ENCODE assay signal across 12 cellular contexts in genomic region chr11:44065161-44065571, GRCh38. TPM values are rescaled to one million over a fixed set of nuclear protein-coding genes. Genes with fewer than 3 reads are reported as not detected.
DNase-seq lines count a peak whose midpoint lies in the region; ATAC-seq and TF ChIP-seq lines count a peak whose summit lies in the region.
"Had no signal": no experiment of that assay in that cellular context is flagged by ENCODE, and none has a peak within 500 bp of the region (broad histone marks: within the 10 kb centered on the region; RNA-seq: fewer than 3 reads in every experiment).

No MANE protein-coding gene starts in this region.

- ATAC-seq in activated B cell treated with CpG ODN at 0.5 μM for 24 hours (ENCODE audit: low read depth) (no peak), HG03159 (IDR thresholded peaks at IDR 0.05; ENCODE audit: unreplicated experiment) (no peak)
- no peak for ATAC-seq in stimulated activated naive B cell treated with anti-CD40 and anti-IgM and Interleukin-4, amounts not matched to agents 10 μg/mL and 1 μg/mL and 100 μg/mL, for 72 hours (replicated peaks)

- CTCF ChIA-PET in activated CD4-positive, alpha-beta T cell treated with anti-CD3 and anti-CD28 coated beads, Interleukin-2, amount 10 ng/mL, durations not matched to agents 7 days and 5 days (lab: Charles Lee) = interaction anchor here (0.5 to 0.7 kb wide), 2 partner anchors 69 to 76 kb away, joined by 3 to 4 read pairs; no protein-coding TSS in a partner anchor
- CTCF ChIA-PET in activated B cell treated with CpG ODN at 0.5 μM for 24 hours (lab: Charles Lee) = no interaction called here

- peak overlapping the region; percentile 78 for H3K4me3 Mint-ChIP-seq in activated CD4-positive, alpha-beta T cell treated with anti-CD3 and anti-CD28 coated beads, Interleukin-2, amount 10 ng/mL, durations not matched to agents 7 days and 5 days
- H3K4me3 Mint-ChIP-seq in activated B cell treated with CpG ODN at 0.5 μM for 24 hours = peak overlapping the region; percentile 92
- peak overlapping the region; percentile 94 to 96 for H3K4me3 Mint-ChIP-seq in stimulated activated naive B cell treated with anti-CD40 and anti-IgM and Interleukin-4, amounts not matched to agents 10 μg/mL and 1 μg/mL and 100 μg/mL, for 72 hours

- no peaks in the 10 kb centered on the region for H3K27me3 Mint-ChIP-seq in activated CD4-positive, alpha-beta T cell treated with anti-CD3 and anti-CD28 coated beads, Interleukin-2, amount 10 ng/mL, durations not matched to agents 7 days and 5 days
- no peaks in the 10 kb centered on the region for H3K27me3 Mint-ChIP-seq in activated B cell treated with CpG ODN at 0.5 μM for 24 hours
- H3K27me3 Mint-ChIP-seq in stimulated activated naive B cell treated with anti-CD40 and anti-IgM and Interleukin-4, amounts not matched to agents 10 μg/mL and 1 μg/mL and 100 μg/mL, for 72 hours = no peaks in the 10 kb centered on the region

- no peak for TF ChIP-seq CTCF in activated B cell treated with CpG ODN at 0.5 μM for 24 hours (IDR thresholded peaks at IDR 0.05)

- no peaks in the 10 kb centered on the region for H3K9me3 Mint-ChIP-seq in activated CD4-positive, alpha-beta T cell treated with anti-CD3 and anti-CD28 coated beads, Interleukin-2, amount 10 ng/mL, durations not matched to agents 7 days and 5 days
- no peaks in the 10 kb centered on the region for H3K9me3 Mint-ChIP-seq in activated B cell treated with CpG ODN at 0.5 μM for 24 hours
- H3K9me3 Mint-ChIP-seq in stimulated activated naive B cell treated with anti-CD40 and anti-IgM and Interleukin-4, amounts not matched to agents 10 μg/mL and 1 μg/mL and 100 μg/mL, for 72 hours = no peaks in the 10 kb centered on the region

- POLR2A ChIA-PET in activated CD4-positive, alpha-beta T cell treated with anti-CD3 and anti-CD28 coated beads, Interleukin-2, amount 10 ng/mL, durations not matched to agents 7 days and 5 days (lab: Charles Lee) = no interaction called here
- POLR2A ChIA-PET in activated B cell treated with CpG ODN at 0.5 μM for 24 hours (lab: Charles Lee) = interaction anchor here (0.6 to 1.0 kb wide), 3 partner anchors 14 to 1082 kb away, joined by 3 to 5 read pairs (median 4); no protein-coding TSS in a partner anchor

- no peak for DNase-seq in activated CD4-positive, alpha-beta T cell treated with anti-CD3 and anti-CD28 coated beads, Interleukin-2, amount 10 ng/mL, durations not matched to agents 7 days and 5 days
- no peak for DNase-seq in activated CD4-positive, alpha-beta T cell treated with anti-CD3 and anti-CD28 coated beads, Interleukin-2, amount 50 U/mL, for 1 hour
- no peak for DNase-seq in activated B cell treated with CpG ODN at 0.5 μM for 24 hours
- DNase-seq in iPS-NIHi7 (ENCODE audit: extremely low spot score) = peak; percentile 43
- DNase-seq in stimulated activated naive B cell treated with anti-CD40 and anti-IgM and Interleukin-4, amounts not matched to agents 10 μg/mL and 1 μg/mL and 100 μg/mL, for 72 hours = no peak
- no peak for DNase-seq in SKM-1 (lab: John Stamatoyannopoulos, UW; ENCODE audit: unreplicated experiment)
- no peak for DNase-seq in cerebellar nuclear complex (lab: John Stamatoyannopoulos, UW)
- DNase-seq: aorta, NCI-H2171 treated with DMSO at 0.1 percent for 48 hours had no signal

- H3K27ac Mint-ChIP-seq in activated CD4-positive, alpha-beta T cell treated with anti-CD3 and anti-CD28 coated beads, Interleukin-2, amount 10 ng/mL, durations not matched to agents 7 days and 5 days = peak overlapping the region; percentile 89
- H3K27ac Mint-ChIP-seq in activated B cell treated with CpG ODN at 0.5 μM for 24 hours = peak overlapping the region; percentile 87
- peak overlapping the region; percentile 97 for H3K27ac Mint-ChIP-seq in stimulated activated naive B cell treated with anti-CD40 and anti-IgM and Interleukin-4, amounts not matched to agents 10 μg/mL and 1 μg/mL and 100 μg/mL, for 72 hours

- intact Hi-C loops in activated B cell treated with CpG ODN at 0.5 μM for 24 hours (cut with micrococcal nuclease) = loop anchor here (5.0 to 10.0 kb wide), 2 partner anchors 708 to 750 kb away; partner anchors contain the start of genes API5 and TTC17

- H3K36me3 Mint-ChIP-seq in activated CD4-positive, alpha-beta T cell treated with anti-CD3 and anti-CD28 coated beads, Interleukin-2, amount 10 ng/mL, durations not matched to agents 7 days and 5 days (ENCODE audit: low read depth) = no peaks in the 10 kb centered on the region
- H3K36me3 Mint-ChIP-seq in activated B cell treated with CpG ODN at 0.5 μM for 24 hours (ENCODE audit: low read depth) = peaks cover 5% of the 10 kb centered on the region
- peaks cover 3 to 20% of the 10 kb centered on the region in 2 donors for H3K36me3 Mint-ChIP-seq in stimulated activated naive B cell treated with anti-CD40 and anti-IgM and Interleukin-4, amounts not matched to agents 10 μg/mL and 1 μg/mL and 100 μg/mL, for 72 hours

- H3K4me1 Mint-ChIP-seq in activated CD4-positive, alpha-beta T cell treated with anti-CD3 and anti-CD28 coated beads, Interleukin-2, amount 10 ng/mL, durations not matched to agents 7 days and 5 days = peaks cover 28% of the 10 kb centered on the region
- peaks cover 19% of the 10 kb centered on the region for H3K4me1 Mint-ChIP-seq in activated B cell treated with CpG ODN at 0.5 μM for 24 hours
- peaks cover 15 to 35% of the 10 kb centered on the region in 2 donors for H3K4me1 Mint-ChIP-seq in stimulated activated naive B cell treated with anti-CD40 and anti-IgM and Interleukin-4, amounts not matched to agents 10 μg/mL and 1 μg/mL and 100 μg/mL, for 72 hours

RNA-seq across cellular contexts. Expression of gene ACCS, which starts 0.9 kb away (rescaled TPM):
- 10 to 100 TPM; 11.6 to 11.7 TPM for total RNA-seq in activated CD4-positive, alpha-beta T cell treated with anti-CD3 and anti-CD28 coated beads, Interleukin-2, amount 10 ng/mL, durations not matched to agents 7 days and 5 days
- total RNA-seq in activated B cell treated with CpG ODN at 0.5 μM for 24 hours = 22.4 and 27.0 TPM in 2 replicates

RNA-seq across cellular contexts. Expression of gene ACCSL, which starts 17.4 kb away (rescaled TPM):
- total RNA-seq in activated CD4-positive, alpha-beta T cell treated with anti-CD3 and anti-CD28 coated beads, Interleukin-2, amount 10 ng/mL, durations not matched to agents 7 days and 5 days = not detected
- not detected in 2 replicates for total RNA-seq in activated B cell treated with CpG ODN at 0.5 μM for 24 hours
- total RNA-seq: aorta, foreskin keratinocyte, omental fat pad had no signal

RNA-seq across cellular contexts. Expression of gene EXT2, which starts 30.3 kb away (rescaled TPM):
- total RNA-seq in activated CD4-positive, alpha-beta T cell treated with anti-CD3 and anti-CD28 coated beads, Interleukin-2, amount 10 ng/mL, durations not matched to agents 7 days and 5 days = 10 to 100 TPM; 26.7 to 27.7 TPM
- total RNA-seq in activated B cell treated with CpG ODN at 0.5 μM for 24 hours = 21.9 and 22.1 TPM in 2 replicates
